Comparison of ENCODE assay signal across 32 cellular contexts in genomic region chrX:12877386-12877785, GRCh38. TPM values are rescaled to one million over a fixed set of nuclear protein-coding genes. Genes with fewer than 3 reads are reported as not detected.
"Had no signal": no experiment of that assay in that cellular context is flagged by ENCODE, and none has a peak within 500 bp of the region (broad histone marks: within the 10 kb centered on the region; RNA-seq: fewer than 3 reads in every experiment).

No MANE protein-coding gene starts in this region.

- H3K4me2 ChIP-seq: hepatocyte had no signal

- ATAC-seq: activated CD4-positive, CD25-positive, alpha-beta regulatory T cell treated with anti-CD3 and anti-CD28 coated beads, Interleukin-2, amount 50 U/mL, for 24 hours; gastroesophageal sphincter; left ventricle myocardium superior; pancreas; psoas muscle had no signal

- H3K4me1 ChIP-seq: breast epithelium, colonic mucosa, gastroesophageal sphincter, pancreas, psoas muscle, suprapubic skin, tibial nerve had no signal

- H2AFZ ChIP-seq: hepatocyte had no signal

- H3K9me3 Mint-ChIP-seq: activated T-helper 1 cell treated with anti-CD3 and anti-CD28 coated beads, Interleukin-12 subunit alpha, Interleukin-12 subunit beta, Interleukin-2, Interleukin-4 antibody, amounts not matched to agents 30 ng/mL and 10 ng/mL and 1 ng/mL, durations not matched to agents 14 hours and 24 hours and 36 hours; central memory CD8-positive, alpha-beta T cell; T-helper 1 cell treated with Interleukin-12 subunit alpha and Interleukin-12 subunit beta and Interleukin-4 antibody, amounts not matched to agents 30 μg/mL and 1 μg/mL, for 36 hours had no signal

- H3K4me1 Mint-ChIP-seq: central memory CD8-positive, alpha-beta T cell had no signal

- H3K27ac ChIP-seq: breast epithelium, colonic mucosa, dorsolateral prefrontal cortex, hepatocyte, pancreas, psoas muscle, suprapubic skin, tibial nerve, WERI-Rb-1 had no signal

- H3K4me3 Mint-ChIP-seq: activated T-helper 1 cell treated with anti-CD3 and anti-CD28 coated beads, Interleukin-12 subunit alpha, Interleukin-12 subunit beta, Interleukin-2, Interleukin-4 antibody, amounts not matched to agents 30 ng/mL and 10 ng/mL and 1 ng/mL, durations not matched to agents 14 hours and 24 hours and 36 hours; central memory CD8-positive, alpha-beta T cell; T-helper 1 cell treated with Interleukin-12 subunit alpha and Interleukin-12 subunit beta and Interleukin-4 antibody, amounts not matched to agents 30 μg/mL and 1 μg/mL, for 36 hours had no signal

- H3K79me2 ChIP-seq: hepatocyte had no signal

- H3K27me3 ChIP-seq: colonic mucosa, gastroesophageal sphincter, hepatocyte, suprapubic skin, tibial nerve had no signal

- DNase-seq: activated CD4-positive, alpha-beta T cell treated with anti-CD3 and anti-CD28 coated beads for 48 hours; activated CD4-positive, alpha-beta T cell treated with anti-CD3 and anti-CD28 coated beads, Interleukin-2, amount 50 U/mL, for 48 hours; activated CD8-positive, alpha-beta memory T cell treated with anti-CD3 and anti-CD28 coated beads for 24 hours; activated effector memory CD4-positive, alpha-beta T cell treated with anti-CD3 and anti-CD28 coated beads, Interleukin-2, amount 50 U/mL, for 16 hours; activated naive CD4-positive, alpha-beta T cell treated with anti-CD3 and anti-CD28 coated beads, Interleukin-2, amount 50 U/mL, for 16 hours; amniotic stem cell; colonic mucosa; dorsolateral prefrontal cortex; effector memory CD4-positive, alpha-beta T cell; erythroblast; islet precursor cell; left ventricle myocardium superior; mammary epithelial cell; pancreas; psoas muscle; stimulated activated CD4-positive, alpha-beta T cell treated with anti-CD3 and anti-CD28 coated beads, Interleukin-15, amount 100 ng/mL, for 24 hours; stimulated activated CD4-positive, alpha-beta T cell treated with anti-CD3 and anti-CD28 coated beads, Interleukin-2, amount 100 ng/mL, for 24 hours; stimulated activated naive CD4-positive, alpha-beta T cell; T-helper 9 cell; WERI-Rb-1 had no signal

- H3K36me3 ChIP-seq: breast epithelium, colonic mucosa, gastroesophageal sphincter, pancreas, suprapubic skin, tibial nerve, WERI-Rb-1 had no signal

- H3K4me3 ChIP-seq: breast epithelium, colonic mucosa, dorsolateral prefrontal cortex, gastroesophageal sphincter, hepatocyte, pancreas, psoas muscle, suprapubic skin, tibial nerve had no signal

- H3K27ac Mint-ChIP-seq: activated T-helper 1 cell treated with anti-CD3 and anti-CD28 coated beads, Interleukin-12 subunit alpha, Interleukin-12 subunit beta, Interleukin-2, Interleukin-4 antibody, amounts not matched to agents 30 ng/mL and 10 ng/mL and 1 ng/mL, durations not matched to agents 14 hours and 24 hours and 36 hours; T-helper 1 cell treated with Interleukin-12 subunit alpha and Interleukin-12 subunit beta and Interleukin-4 antibody, amounts not matched to agents 30 μg/mL and 1 μg/mL, for 36 hours had no signal

- H3K9me3 ChIP-seq: breast epithelium, colonic mucosa, gastroesophageal sphincter, pancreas, psoas muscle, suprapubic skin, tibial nerve had no signal

RNA-seq across cellular contexts. Expression of gene TLR7, which starts 10.5 kb away (rescaled TPM):
- total RNA-seq: fibroblast of lung, fibroblast of villous mesenchyme, mammary epithelial cell had no signal
- polyA plus RNA-seq: fibroblast of lung, hepatocyte, mammary epithelial cell, neural cell had no signal

RNA-seq across cellular contexts. Expression of gene TLR8, which starts 29.0 kb away (rescaled TPM):
- total RNA-seq: activated T-helper 1 cell treated with anti-CD3 and anti-CD28 coated beads, Interleukin-12 subunit alpha, Interleukin-12 subunit beta, Interleukin-2, Interleukin-4 antibody, amounts not matched to agents 30 ng/mL and 10 ng/mL and 1 ng/mL, durations not matched to agents 14 hours and 24 hours and 36 hours; fibroblast of lung; fibroblast of villous mesenchyme; mammary epithelial cell had no signal
- polyA plus RNA-seq: fibroblast of lung, hepatocyte, mammary epithelial cell, neural cell had no signal
